ENCODE assay signal across 1 cellular context in genomic region chr17:8084250-8084649, GRCh38.
TF ChIP-seq lines count a peak whose summit lies in the region.

No MANE protein-coding gene starts in this region.

TF ChIP-seq in HepG2, 621 proteins besides CTCF, POLR2A, EP300 and RAD21:
- TF ChIP-seq MED1 (CRISPR knock-in tag; IDR thresholded peaks at IDR 0.05) (no peak), ZNF263 (CRISPR knock-in tag; IDR thresholded peaks at IDR 0.05) (peak; percentile 78; the same call in 1 of the 2 replicates), SP140L (CRISPR knock-in tag; IDR thresholded peaks at IDR 0.05; ENCODE audit: borderline replicate concordance) (no peak), CEBPB (IDR thresholded peaks at IDR 0.05; ENCODE audit: borderline replicate concordance, low read depth, low read length) (0 out of 2 replicates have a peak, but pooled peaks have one; percentile 7)
